ENCODE assay signal across 33 cellular contexts in genomic region chr5:135279328-135279727, GRCh38.
A peak's percentile ranks its signal among the peaks of the same experiment; 100 is the strongest.
DNase-seq lines count a peak whose midpoint lies in the region; ATAC-seq, FAIRE-seq and TF ChIP-seq lines count a peak whose summit lies in the region.
"Had no signal": no experiment of that assay in that cellular context is flagged by ENCODE, and none has a peak within 500 bp of the region (broad histone marks: within the 10 kb centered on the region; RNA-seq: fewer than 3 reads in every experiment).

No MANE protein-coding gene starts in this region.

- H4K91ac ChIP-seq in IMR-90 (ENCODE audit: insufficient read depth, low read depth, low read length) = no peak overlapping the region

- H3K79me1 ChIP-seq in IMR-90 (ENCODE audit: low read depth in 1 of 2, low read length in 2 of 2) = peaks cover 0 to 11% of the 10 kb centered on the region in 2 experiments; a peak in 2 of 4 replicates

- no peak overlapping the region for H4K5ac ChIP-seq in IMR-90 (ENCODE audit: low read depth, low read length)

- H3K9me1 ChIP-seq in IMR-90 (ENCODE audit: insufficient read depth, low read length) (peaks cover 7% of the 10 kb centered on the region), K562 (ENCODE audit: control insufficient read depth, insufficient read depth, low read length) (no peaks in the 10 kb centered on the region)

- TF ChIP-seq POLR2A in HepG2 (IDR thresholded peaks at IDR 0.05; ENCODE audit: insufficient read depth in 1 of 2, low read depth in 2 of 2, low read length in 2 of 2) = no peak
- no peak for TF ChIP-seq POLR2A in right lobe of liver (IDR thresholded peaks at IDR 0.05)
- TF ChIP-seq POLR2A in A549 (IDR thresholded peaks at IDR 0.05; ENCODE audit: low read length) = no peak
- TF ChIP-seq POLR2A in IMR-90 (IDR thresholded peaks at IDR 0.05; ENCODE audit: low read depth, low read length) = no peak
- TF ChIP-seq POLR2A in K562 (conservative IDR thresholded peaks at IDR 0.05) = no peak

- no peaks in the 10 kb centered on the region for H3K9me2 ChIP-seq in Karpas-422 (replicated peaks; ENCODE audit: insufficient read depth, low read length)

- dilution Hi-C loops in IMR-90 (cut with HindIII; ENCODE audit: low sequenced_read_pairs, unreplicated experiment) = no loop called here

- no peak overlapping the region for H2AK5ac ChIP-seq in IMR-90 (ENCODE audit: low read depth, low read length)

- FAIRE-seq in HepG2 (lab: Jason Lieb, UNC) (no peak), A549 (lab: Jason Lieb, UNC) (no peak), K562 (lab: Jason Lieb, UNC) (no peak)
- FAIRE-seq: A204.1 had no signal

- H3K4me1 ChIP-seq in HepG2 (ENCODE audit: insufficient read depth, low read length) (peaks cover 1% of the 10 kb centered on the region), right lobe of liver (no peaks in the 10 kb centered on the region), A549 (no peaks in the 10 kb centered on the region), IMR-90 (ENCODE audit: control insufficient read depth, insufficient read depth, low read length) (peaks cover 4% of the 10 kb centered on the region), K562 (replicated peaks in 1 of 2; ENCODE audit: control insufficient read depth in 2 of 2, insufficient read depth in 2 of 2, low read length in 2 of 2) (no peaks in the 10 kb centered on the region), Karpas-422 (ENCODE audit: low read length) (no peaks in the 10 kb centered on the region)
- H3K4me1 ChIP-seq: BE2C; BLaER1; BLaER1 treated with 17β-estradiol and CSF1 and Interleukin-3, amounts not matched to agents 10 nM and 100 nM; Caco-2 had no signal

- H2BK20ac ChIP-seq in IMR-90 (ENCODE audit: low read depth, low read length) = no peak overlapping the region

- H3K23ac ChIP-seq in IMR-90 (ENCODE audit: low read depth, low read length) = no peak overlapping the region

- H3K4ac ChIP-seq in IMR-90 (ENCODE audit: low read depth, low read length) = no peak overlapping the region

- POLR2A ChIA-PET in HepG2 (lab: Yijun Ruan, JAX) (no interaction called here), A549 (lab: Yijun Ruan, JAX) (no interaction called here), IMR-90 (lab: Charles Lee; ENCODE audit: unreplicated experiment) (no interaction called here), K562 (lab: Yijun Ruan, JAX) (interaction anchor here (1.1 kb wide), 1 partner anchor 16 kb away, joined by 3 read pairs; no protein-coding TSS in a partner anchor)

- H3K27ac ChIP-seq in HepG2 (ENCODE audit: extremely low read length, insufficient read depth, low read length) = no peak overlapping the region
- no peak overlapping the region for H3K27ac ChIP-seq in right lobe of liver
- no peak overlapping the region for H3K27ac ChIP-seq in A549
- no peak overlapping the region for H3K27ac ChIP-seq in IMR-90 (ENCODE audit: insufficient read depth, low read length)
- no peak overlapping the region for H3K27ac ChIP-seq in K562 (ENCODE audit: extremely low read depth, low read depth, low read length)
- no peak overlapping the region for H3K27ac ChIP-seq in Karpas-422 (ENCODE audit: low read length)
- H3K27ac ChIP-seq: 22Rv1; BLaER1; BLaER1 treated with 17β-estradiol and CSF1 and Interleukin-3, amounts not matched to agents 10 nM and 100 nM; C4-2B had no signal

- no peaks in the 10 kb centered on the region for H3K9me3 ChIP-seq in HepG2 (ENCODE audit: low read length)
- no peaks in the 10 kb centered on the region for H3K9me3 ChIP-seq in right lobe of liver
- H3K9me3 ChIP-seq in A549 = 0 out of 3 replicates have a peak, but pooled peaks cover 3% of the 10 kb centered on the region
- H3K9me3 ChIP-seq in IMR-90 (ENCODE audit: control insufficient read depth, insufficient read depth, low read length) = no peaks in the 10 kb centered on the region
- no peaks in the 10 kb centered on the region for H3K9me3 ChIP-seq in K562 (replicated peaks; ENCODE audit: control insufficient read depth, insufficient read depth, low read depth, low read length)
- H3K9me3 ChIP-seq in Karpas-422 (ENCODE audit: low read length) = no peaks in the 10 kb centered on the region
- H3K9me3 ChIP-seq: BE2C, Caco-2 had no signal

- H3K4me3 ChIP-seq in HepG2 (replicated peaks in 1 of 3; ENCODE audit: insufficient read depth in 1 of 3, low read depth in 2 of 3, low read length in 3 of 3) (no peak overlapping the region), right lobe of liver (no peak overlapping the region), A549 (no peak overlapping the region), IMR-90 (ENCODE audit: insufficient read depth, low read depth, low read length) (no peak overlapping the region), K562 (no peak overlapping the region), Karpas-422 (ENCODE audit: low read length) (no peak overlapping the region)
- H3K4me3 ChIP-seq: BLaER1; BLaER1 treated with 17β-estradiol and CSF1 and Interleukin-3, amounts not matched to agents 10 nM and 100 nM had no signal

- H2AK9ac ChIP-seq in IMR-90 (replicated peaks; ENCODE audit: low read depth, low read length, poor library complexity) = no peak overlapping the region

- no TSS peak for BruUV-seq in HepG2 (replicated peaks; lab: Mats Ljungman, UMichigan)
- no TSS peak for BruUV-seq in IMR-90 (replicated peaks; lab: Mats Ljungman, UMichigan)
- BruUV-seq in K562 (replicated peaks; lab: Mats Ljungman, UMichigan) = no TSS peak

- WGBS in HepG2 (ENCODE audit: low lambda C conversion rate) = 78% methylated on average over 4 of the region's 4 CpGs
- 57% methylated on average over 4 of the region's 4 CpGs for WGBS in right lobe of liver (ENCODE audit: insufficient coverage, low coverage, low lambda C conversion rate, missing lambda C conversion rate)
- WGBS in A549 (ENCODE audit: missing lambda C conversion rate) = 62% methylated on average over 4 of the region's 4 CpGs
- WGBS in IMR-90 (ENCODE audit: extremely low coverage in 2 of 2, insufficient read length in 1 of 2), 2 experiments = no CpG with 5 or more reads among the region's 4 CpGs
- 18% methylated on average over 4 of the region's 4 CpGs for WGBS in K562 (ENCODE audit: insufficient coverage, low coverage, missing lambda C conversion rate)

- H3K9ac ChIP-seq in HepG2 (ENCODE audit: insufficient read depth, low read depth, low read length) (no peak overlapping the region), IMR-90 (ENCODE audit: low read depth, low read length) (no peak overlapping the region), K562 (ENCODE audit: insufficient read depth in 1 of 2, low read depth in 2 of 2, low read length in 2 of 2) (no peak overlapping the region), Karpas-422 (ENCODE audit: low read length) (no peak overlapping the region)
- H3K9ac ChIP-seq: BLaER1; BLaER1 treated with 17β-estradiol and CSF1 and Interleukin-3, amounts not matched to agents 10 nM and 100 nM had no signal

- no peak overlapping the region for H3K56ac ChIP-seq in IMR-90 (ENCODE audit: extremely low read depth, insufficient read depth, low read length)

- H3K4me2 ChIP-seq in HepG2 (ENCODE audit: low read depth, low read length) (no peak overlapping the region), A549 (no peak overlapping the region), IMR-90 (ENCODE audit: low read depth, low read length) (no peak overlapping the region), K562 (ENCODE audit: insufficient read depth, low read length) (no peak overlapping the region), Karpas-422 (ENCODE audit: low read depth, low read length, poor library complexity, severe bottlenecking) (no peak overlapping the region)
- H3K4me2 ChIP-seq: BLaER1; BLaER1 treated with 17β-estradiol and CSF1 and Interleukin-3, amounts not matched to agents 10 nM and 100 nM had no signal

- H2AFZ ChIP-seq in HepG2 (ENCODE audit: low read length) (no peak overlapping the region), IMR-90 (replicated peaks; ENCODE audit: low read length, poor library complexity) (no peak overlapping the region), K562 (ENCODE audit: low read depth, low read length) (no peak overlapping the region), Karpas-422 (ENCODE audit: low read length) (no peak overlapping the region)

- no peak overlapping the region for H3K18ac ChIP-seq in IMR-90 (ENCODE audit: low read depth, low read length)

- no peak for TF ChIP-seq EP300 in HepG2 (IDR thresholded peaks at IDR 0.05; ENCODE audit: low read depth in 2 of 2, low read length in 2 of 2)
- no peak for TF ChIP-seq EP300 in HepG2 (CRISPR knock-in tag; IDR thresholded peaks at IDR 0.05; ENCODE audit: borderline replicate concordance)
- no peak for TF ChIP-seq EP300 in A549 (IDR thresholded peaks at IDR 0.05)
- no peak for TF ChIP-seq EP300 in K562 (IDR thresholded peaks at IDR 0.05; ENCODE audit: low read length)

- CTCF ChIA-PET in HepG2 (lab: Yijun Ruan, JAX; ENCODE audit: low intra/inter-chr PET ratio, low total read pairs) (no interaction called here), A549 (lab: Yijun Ruan, JAX) (interaction anchor here (0.9 to 1.2 kb wide), 4 partner anchors 9 to 88 kb away, joined by 3 to 4 read pairs (median 3); no protein-coding TSS in a partner anchor), IMR-90 (lab: Yijun Ruan, JAX) (no interaction called here), K562 (lab: Yijun Ruan, JAX; ENCODE audit: low intra/inter-chr PET ratio) (no interaction called here)

- no peak overlapping the region for H3K14ac ChIP-seq in IMR-90 (replicated peaks; ENCODE audit: low read depth, low read length)

- TF ChIP-seq CTCF in HepG2 (CRISPR knock-in tag; IDR thresholded peaks at IDR 0.05) = no peak
- TF ChIP-seq CTCF in right lobe of liver (IDR thresholded peaks at IDR 0.05) = no peak
- TF ChIP-seq CTCF in A549 (IDR thresholded peaks at IDR 0.05) = no peak
- no peak for TF ChIP-seq CTCF in IMR-90 (conservative IDR thresholded peaks at IDR 0.05; ENCODE audit: low read depth, low read length)
- TF ChIP-seq CTCF in K562 (IDR thresholded peaks at IDR 0.05 in 2 of 3, conservative IDR thresholded peaks at IDR 0.05 in 1 of 3; ENCODE audit: insufficient read depth in 2 of 3, low read depth in 1 of 3, low read length in 3 of 3) = no peak

- no peak overlapping the region for H2BK5ac ChIP-seq in IMR-90 (ENCODE audit: low read depth, low read length, poor library complexity, severe bottlenecking)

- H4K8ac ChIP-seq in IMR-90 (ENCODE audit: low read depth in 2 of 2, low read length in 2 of 2) = no peak overlapping the region

- H3K27me3 ChIP-seq in HepG2 (ENCODE audit: control insufficient read depth in 1 of 2, insufficient read depth in 2 of 2, low read length in 2 of 2) = no peaks in the 10 kb centered on the region; a peak in 1 of 5 replicates
- no peaks in the 10 kb centered on the region for H3K27me3 ChIP-seq in right lobe of liver
- H3K27me3 ChIP-seq in IMR-90 (ENCODE audit: control insufficient read depth, insufficient read depth, low read length) = no peaks in the 10 kb centered on the region
- no peaks in the 10 kb centered on the region for H3K27me3 ChIP-seq in K562 (ENCODE audit: control insufficient read depth in 2 of 2, insufficient read depth in 2 of 2, low read length in 2 of 2)
- H3K27me3 ChIP-seq in Karpas-422 (ENCODE audit: low read length) = no peaks in the 10 kb centered on the region
- H3K27me3 ChIP-seq: BE2C; BLaER1; BLaER1 treated with 17β-estradiol and CSF1 and Interleukin-3, amounts not matched to agents 10 nM and 100 nM had no signal

- H4K20me1 ChIP-seq in HepG2 (ENCODE audit: insufficient read depth, low read length) (no peaks in the 10 kb centered on the region), IMR-90 (ENCODE audit: insufficient read depth, low read length) (no peaks in the 10 kb centered on the region), K562 (replicated peaks; ENCODE audit: control insufficient read depth, insufficient read depth, low read length) (no peaks in the 10 kb centered on the region), Karpas-422 (ENCODE audit: insufficient read depth, low read depth, low read length) (0 out of 2 replicates have a peak, but pooled peaks cover 5% of the 10 kb centered on the region)
- H4K20me1 ChIP-seq: BLaER1; BLaER1 treated with 17β-estradiol and CSF1 and Interleukin-3, amounts not matched to agents 10 nM and 100 nM had no signal

- DNase-seq in HepG2 (ENCODE audit: low spot score) (no peak), right lobe of liver (no peak), A549 (ENCODE audit: low read depth in 1 of 2, low spot score in 1 of 2) (no peak), IMR-90 (no peak), K562 (ENCODE audit: extremely low read depth in 1 of 4, low spot score in 3 of 4) (no peak), Karpas-422 (no peak), SIG-M5 (lab: John Stamatoyannopoulos, UW) (no peak), activated T-cell treated with anti-CD3 and anti-CD28 coated beads for 4 hours (no peak)
- DNase-seq: 8988T; ACHN; AML-193; BE2C; C1 segment of cervical spinal cord; Caco-2; Calu3; CD4-positive, alpha-beta memory T cell; CD4-positive, alpha-beta T cell; CD4-positive, CD25-positive, alpha-beta regulatory T cell; CD8-positive, alpha-beta memory T cell; CD8-positive, alpha-beta T cell; COR-L47; DMS 273 treated with DMSO at 0.1 percent for 48 hours; DMS153; DMS53; DMS79; DMS79 treated with DMSO at 0.1 percent for 48 hours; DND-41; EL had no signal

- no peak for ATAC-seq in HepG2
- ATAC-seq in right lobe of liver = no peak
- no peak for ATAC-seq in A549
- no peak for ATAC-seq in IMR-90 (ENCODE audit: low read depth)
- ATAC-seq in K562 = no peak
- ATAC-seq: CD8-positive, alpha-beta T cell had no signal

- H3K79me2 ChIP-seq in HepG2 (ENCODE audit: insufficient read depth, low read length) (no peaks in the 10 kb centered on the region), K562 (ENCODE audit: control insufficient read depth, insufficient read depth, low read length) (no peaks in the 10 kb centered on the region), Karpas-422 (ENCODE audit: low read length) (no peaks in the 10 kb centered on the region)

- TF ChIP-seq RAD21 in HepG2 (CRISPR knock-in tag; IDR thresholded peaks at IDR 0.05) (no peak), A549 (conservative IDR thresholded peaks at IDR 0.05 in 1 of 2, IDR thresholded peaks at IDR 0.05 in 1 of 2) (no peak), IMR-90 (IDR thresholded peaks at IDR 0.05; ENCODE audit: low read length) (no peak), K562 (CRISPR knock-in tag; conservative IDR thresholded peaks at IDR 0.05 in 1 of 2, IDR thresholded peaks at IDR 0.05 in 1 of 2) (no peak)

- H2BK120ac ChIP-seq in IMR-90 (ENCODE audit: low read depth, low read length) = no peak overlapping the region

- 0 out of 3 replicates have a peak overlapping the region, but pooled peaks have one; percentile 48 for H2BK15ac ChIP-seq in IMR-90 (ENCODE audit: low read depth, low read length)

- in situ Hi-C loops in HepG2 (cut with HindIII; ENCODE audit: extremely low pct_ligation_motif_present, low pct_unique_long_range_greater_than_20kb) = no loop called here
- in situ Hi-C loops in IMR-90 (cut with MboI; ENCODE audit: low sequenced_read_pairs) = no loop called here
- in situ Hi-C loops in K562 (cut with MboI) = no loop called here

- intact Hi-C loops in HepG2 (cut with micrococcal nuclease; ENCODE audit: unreplicated experiment) (no loop called here), right lobe of liver (cut with DNase I) (no loop called here), IMR-90 (cut with micrococcal nuclease) (no loop called here), K562 (cut with micrococcal nuclease) (no loop called here)

- H3K36me3 ChIP-seq in HepG2 (replicated peaks in 1 of 2; ENCODE audit: control insufficient read depth in 1 of 2, insufficient read depth in 2 of 2, low read length in 2 of 2) (no peaks in the 10 kb centered on the region), right lobe of liver (no peaks in the 10 kb centered on the region), IMR-90 (ENCODE audit: control insufficient read depth, insufficient read depth, low read length) (no peaks in the 10 kb centered on the region), K562 (ENCODE audit: control insufficient read depth, insufficient read depth, low read length) (no peaks in the 10 kb centered on the region), Karpas-422 (ENCODE audit: insufficient read depth, low read length) (no peaks in the 10 kb centered on the region)
- H3K36me3 ChIP-seq: BE2C; BLaER1; BLaER1 treated with 17β-estradiol and CSF1 and Interleukin-3, amounts not matched to agents 10 nM and 100 nM had no signal

Comparison
In these comparisons a context has a peak if more than half of its experiments do, and no peak if none do; other contexts are left out.
1. Of the 241 proteins assayed by ChIP-seq in both HepG2 and K562: peak only in HepG2: MAFF; only in K562: none; in both: none; in neither: 239; mixed calls (peak in some experiments, not most) for 1.